Comparison of ENCODE assay signal across 8 cellular contexts in the genomic region with DNA sequence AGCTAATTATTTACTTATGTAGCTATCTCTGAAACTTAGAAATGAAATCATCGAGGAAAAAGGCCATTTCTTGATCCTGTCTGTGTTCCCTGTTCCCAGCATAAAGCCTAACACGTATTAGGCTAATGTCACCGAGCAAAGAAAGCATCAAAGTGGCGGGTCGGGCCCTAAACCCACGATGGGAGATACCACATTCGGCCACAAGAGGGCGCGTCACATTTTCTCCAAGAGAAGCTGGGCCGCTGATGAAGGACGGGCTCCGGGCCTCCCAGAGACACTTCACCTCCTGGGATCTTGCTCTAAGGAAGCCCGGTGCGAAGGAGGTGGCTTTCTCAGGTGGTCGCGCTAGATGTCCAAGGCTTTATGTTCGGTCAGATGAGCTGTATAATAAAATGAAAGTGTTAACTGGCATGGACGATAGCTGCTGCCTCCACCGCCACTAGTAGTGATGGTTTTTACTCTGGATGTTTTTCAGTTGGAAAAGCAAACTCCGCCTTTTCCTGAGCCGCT.
DNase-seq lines count a peak whose midpoint lies in the region; ATAC-seq and TF ChIP-seq lines count a peak whose summit lies in the region.

No MANE protein-coding gene starts in this region.

- peak; percentile 95 for DNase-seq in DMS53 (lab: John Stamatoyannopoulos, UW)
- DNase-seq in NCI-H345 treated with DMSO at 0.1 percent for 48 hours (lab: John Stamatoyannopoulos, UW; ENCODE audit: unreplicated experiment): peak; percentile 84
- DNase-seq in activated CD4-positive, alpha-beta T cell treated with anti-CD3 and anti-CD28 coated beads for 1 hour: peak; percentile 78
- DNase-seq in choroid plexus epithelial cell (ENCODE audit: low read depth): peak; percentile 88
- DNase-seq in kidney glomerular epithelial cell (lab: John Stamatoyannopoulos, UW): peak; percentile 64
- DNase-seq in stimulated activated CD4-positive, alpha-beta T cell treated with anti-CD3 and anti-CD28 coated beads, Interleukin-15, amount 100 ng/mL, for 24 hours: peak; percentile 94

- TF ChIP-seq CTCF in choroid plexus epithelial cell (conservative IDR thresholded peaks at IDR 0.05; ENCODE audit: low read depth, low read length): peak; percentile 79

- H3K4me3 ChIP-seq in choroid plexus epithelial cell (ENCODE audit: low read depth, low read length): peak overlapping the region; percentile 99

- ATAC-seq in HG03097 (IDR thresholded peaks at IDR 0.05; ENCODE audit: low FRiP score, unreplicated experiment) (peak; percentile 38), HG02610 (IDR thresholded peaks at IDR 0.05; ENCODE audit: unreplicated experiment) (no peak)
